Comparison of ENCODE assay signal across 1 cellular context in genomic region chr1:47432071-47433036, GRCh38.
A peak's percentile ranks its signal among the peaks of the same experiment; 100 is the strongest.
TF ChIP-seq lines count a peak whose summit lies in the region.

No MANE protein-coding gene starts in this region.

TF ChIP-seq in HepG2, 621 proteins besides CTCF, POLR2A, EP300 and RAD21 (continued from another document):
- TF ChIP-seq XRCC5 (optimal IDR thresholded peaks at IDR 0.05; ENCODE audit: low read length) = peak; percentile 28
- no peak for TF ChIP-seq ZNF513 (CRISPR knock-in tag; conservative IDR thresholded peaks at IDR 0.05)
- peak; percentile 95 for TF ChIP-seq ZBTB33 (CRISPR knock-in tag; IDR thresholded peaks at IDR 0.05)
- 0 out of 2 replicates have a peak, but pooled peaks have one; percentile 12 for TF ChIP-seq ZNF687 (CRISPR knock-in tag; IDR thresholded peaks at IDR 0.05)
- TF ChIP-seq ZNF543 (CRISPR knock-in tag; IDR thresholded peaks at IDR 0.05) = no peak
- peak; percentile 28; the same call in 1 of the 2 replicates for TF ChIP-seq KDM2A (CRISPR knock-in tag; IDR thresholded peaks at IDR 0.05; ENCODE audit: borderline replicate concordance, low read depth)
- 0 out of 2 replicates have a peak, but pooled peaks have one; percentile 36 for TF ChIP-seq ZBTB4 (CRISPR knock-in tag; IDR thresholded peaks at IDR 0.05; ENCODE audit: borderline replicate concordance)
- TF ChIP-seq IKZF5 (CRISPR knock-in tag; IDR thresholded peaks at IDR 0.05) = no peak
- peak; percentile 58 for TF ChIP-seq YY1 (IDR thresholded peaks at IDR 0.05; ENCODE audit: insufficient read depth, insufficient replicate concordance, low read depth, low read length)
- TF ChIP-seq HNF1B (CRISPR knock-in tag; IDR thresholded peaks at IDR 0.05) = 0 out of 2 replicates have a peak, but pooled peaks have one; percentile 15
